ENCODE assay signal across 8 cellular contexts in genomic region chr5:132265336-132266030, GRCh38. TPM values are rescaled to one million over a fixed set of nuclear protein-coding genes. Genes with fewer than 3 reads are reported as not detected.
DNase-seq lines count a peak whose midpoint lies in the region; ATAC-seq, FAIRE-seq and TF ChIP-seq lines count a peak whose summit lies in the region.

No MANE protein-coding gene starts in this region.

- no peaks in the 10 kb centered on the region for H4K20me1 ChIP-seq in HCT116 (ENCODE audit: insufficient read depth)
- peaks cover 91% of the 10 kb centered on the region for H4K20me1 ChIP-seq in astrocyte (ENCODE audit: insufficient read depth, low read length)

- no peak overlapping the region for H3K9ac ChIP-seq in HCT116 (ENCODE audit: low read length)
- peak overlapping the region; percentile 82 for H3K9ac ChIP-seq in astrocyte (ENCODE audit: low read length)

- no TSS peak for BruUV-seq in HCT116 (replicated peaks; lab: Mats Ljungman, UMichigan)

- H3K79me2 ChIP-seq in HCT116 (ENCODE audit: insufficient read depth, low read length) = no peaks in the 10 kb centered on the region
- peaks cover 95% of the 10 kb centered on the region for H3K79me2 ChIP-seq in astrocyte (ENCODE audit: insufficient read depth, low read length)

- FAIRE-seq in astrocyte (lab: Jason Lieb, UNC) (peak; percentile 66), islet of Langerhans (lab: Jason Lieb, UNC) (peak; percentile 75)

- DNase-seq in HCT116 (ENCODE audit: low read depth, low spot score) (no peak), astrocyte (ENCODE audit: low read depth) (peak; percentile 92), smooth muscle cell of the brain vasculature (ENCODE audit: low read depth, low spot score) (peak; percentile 78), NCI-H2171 treated with DMSO at 0.1 percent for 48 hours (lab: John Stamatoyannopoulos, UW) (no peak), COR-L47 (lab: John Stamatoyannopoulos, UW) (no peak), testis (no peak)

- H3K27me3 ChIP-seq in HCT116 (ENCODE audit: insufficient read depth, low read length) = no peaks in the 10 kb centered on the region
- no peaks in the 10 kb centered on the region for H3K27me3 ChIP-seq in astrocyte (ENCODE audit: insufficient read depth, low read length)
- no peaks in the 10 kb centered on the region for H3K27me3 ChIP-seq in testis

- H3K9me2 ChIP-seq in HCT116 (ENCODE audit: insufficient read depth) = no peaks in the 10 kb centered on the region

- no peaks in the 10 kb centered on the region for H3K9me3 Mint-ChIP-seq in astrocyte (ENCODE audit: unreplicated experiment)

- H3K27ac ChIP-seq in HCT116 (ENCODE audit: low read depth, low read length) (no peak overlapping the region), astrocyte (ENCODE audit: low read depth, low read length) (peak overlapping the region; percentile 97), testis (peak overlapping the region in 1 of 2 donors; percentile 56)

- H3K36me3 ChIP-seq in HCT116 (ENCODE audit: control insufficient read depth in 1 of 2, insufficient read depth in 2 of 2, low read length in 2 of 2) (no peaks in the 10 kb centered on the region), astrocyte (ENCODE audit: insufficient read depth, low read length) (peaks cover 40% of the 10 kb centered on the region), testis (ENCODE audit: low read depth, missing control alignments) (no peaks in the 10 kb centered on the region)

- WGBS in testis, 2 donors = 54 to 62% methylated on average over 6 to 8 of the region's 8 CpGs

- 0 out of 2 replicates have a peak overlapping the region, but pooled peaks have one; percentile 1 for H3K4me2 ChIP-seq in HCT116 (ENCODE audit: low read length)
- H3K4me2 ChIP-seq in astrocyte (ENCODE audit: low read length) = peak overlapping the region; percentile 97

- TF ChIP-seq RAD21 in HCT116 (IDR thresholded peaks at IDR 0.05; ENCODE audit: low read depth) = no peak

- H3K4me3 Mint-ChIP-seq in astrocyte (ENCODE audit: unreplicated experiment) = no peak overlapping the region

- H3K4me3 ChIP-seq in HCT116 (replicated peaks in 1 of 2; ENCODE audit: low read depth in 1 of 2, low read length in 2 of 2) (no peak overlapping the region), astrocyte (ENCODE audit: insufficient read depth, low read depth, low read length) (no peak overlapping the region), testis (no peak overlapping the region)

- intact Hi-C loops in HCT116 (cut with micrococcal nuclease) (no loop called here), testis (cut with DNase I; ENCODE audit: low total_unique reads) (no loop called here)

- H2AFZ ChIP-seq in HCT116 (ENCODE audit: low read depth, low read length, poor library complexity, severe bottlenecking) (no peak overlapping the region), astrocyte (ENCODE audit: low read depth, low read length) (no peak overlapping the region)

- peaks cover 27% of the 10 kb centered on the region for H3K36me3 Mint-ChIP-seq in astrocyte (ENCODE audit: low read depth, unreplicated experiment)

- POLR2A ChIA-PET in HCT116 (lab: Charles Lee) = no interaction called here

- H3K27me3 Mint-ChIP-seq in astrocyte (ENCODE audit: low read depth, unreplicated experiment) = no peaks in the 10 kb centered on the region

- CTCF ChIA-PET in HCT116 (lab: Charles Lee) = no interaction called here

- RAD21 ChIA-PET in HCT116 (lab: Charles Lee; ENCODE audit: low non-redundant PET in 1 of 2, low total read pairs in 2 of 2, uncharacterized antibody in 2 of 2, unreplicated experiment in 2 of 2) = no interaction called here

- TF ChIP-seq POLR2A in HCT116 (IDR thresholded peaks at IDR 0.05; ENCODE audit: borderline replicate concordance, extremely low read depth, insufficient read depth, insufficient read length) (no peak), testis (IDR thresholded peaks at IDR 0.05) (no peak)

- peak overlapping the region; percentile 77 for H3K27ac Mint-ChIP-seq in astrocyte (ENCODE audit: unreplicated experiment)

- H3K4me1 ChIP-seq in HCT116 (ENCODE audit: control insufficient read depth in 1 of 2, insufficient read depth in 2 of 2, low read length in 2 of 2) (peaks cover 14 to 53% of the 10 kb centered on the region in 2 experiments), astrocyte (ENCODE audit: insufficient read depth, low read length) (peaks cover 93% of the 10 kb centered on the region), testis (peaks cover 18% of the 10 kb centered on the region)

- no peaks in the 10 kb centered on the region for H3K9me3 ChIP-seq in HCT116 (ENCODE audit: control insufficient read depth in 1 of 2, insufficient read depth in 1 of 2, low read depth in 1 of 2, low read length in 2 of 2)
- H3K9me3 ChIP-seq in astrocyte (ENCODE audit: insufficient read depth, low read depth, low read length) = no peaks in the 10 kb centered on the region
- no peaks in the 10 kb centered on the region for H3K9me3 ChIP-seq in testis

- H3K4me1 Mint-ChIP-seq in astrocyte (ENCODE audit: low read depth, unreplicated experiment) = peaks cover 45% of the 10 kb centered on the region

- ATAC-seq in HCT116 (peak; percentile 21; the same call in 1 of the 2 replicates), HG02885 (IDR thresholded peaks at IDR 0.05; ENCODE audit: poor library complexity, unreplicated experiment) (no peak)

- no peak for TF ChIP-seq CTCF in HCT116 (IDR thresholded peaks at IDR 0.05 in 2 of 3, conservative IDR thresholded peaks at IDR 0.05 in 1 of 3; ENCODE audit: borderline replicate concordance in 1 of 3, insufficient read depth in 1 of 3, low read depth in 2 of 3, low read length in 2 of 3)
- no peak for TF ChIP-seq CTCF in astrocyte (IDR thresholded peaks at IDR 0.05; ENCODE audit: insufficient read depth, low read depth, low read length)
- TF ChIP-seq CTCF in testis (IDR thresholded peaks at IDR 0.05) = no peak

TF ChIP-seq in HCT116, 20 proteins besides CTCF, POLR2A, EP300 and RAD21:
- no peak for TF ChIP-seq POLR2AphosphoS5 (IDR thresholded peaks at IDR 0.05; ENCODE audit: low read depth, low read length)
- no peak for TF ChIP-seq CEBPB (IDR thresholded peaks at IDR 0.05; ENCODE audit: low read depth)
- TF ChIP-seq SIN3A (IDR thresholded peaks at IDR 0.05; ENCODE audit: low read depth) = no peak
- TF ChIP-seq SP1 (IDR thresholded peaks at IDR 0.05; ENCODE audit: low read depth) = no peak
- TF ChIP-seq ZNF274 (IDR thresholded peaks at IDR 0.05; ENCODE audit: low read depth, low read length) = no peak
- no peak for TF ChIP-seq MAX (IDR thresholded peaks at IDR 0.05)

RNA-seq across cellular contexts. Expression of gene PDLIM4, which starts 8.0 kb away (rescaled TPM):
- total RNA-seq in HCT116 (2021; ENCODE audit: unreplicated experiment) (not detected), astrocyte (56.6 and 72.4 TPM in 2 replicates), testis (10 to 100 TPM; 11.8 to 18.5 TPM)
- polyA plus RNA-seq in HCT116 (2012) = 0.12 and 0.30 TPM in 2 replicates
- polyA plus RNA-seq in testis (ENCODE audit: insufficient read depth, low read depth, low replicate concordance) = 20.5 TPM

RNA-seq across cellular contexts. Expression of gene SLC22A4, which starts 28.7 kb away (rescaled TPM):
- total RNA-seq in HCT116 (2021; ENCODE audit: unreplicated experiment) (0.59 TPM), astrocyte (4.1 and 4.5 TPM in 2 replicates), testis (1 to 10 TPM; 1.5 to 2.3 TPM)
- polyA plus RNA-seq in HCT116 (2012) = 0.26 and 0.34 TPM in 2 replicates
- polyA plus RNA-seq in testis (ENCODE audit: insufficient read depth, low read depth, low replicate concordance) = 1.1 TPM

RNA-seq across cellular contexts. Expression of gene P4HA2, which starts 37.8 kb away (rescaled TPM):
- total RNA-seq in HCT116 (2021; ENCODE audit: unreplicated experiment) (29.0 TPM), astrocyte (214 and 302 TPM in 2 replicates), testis (10 to 100 TPM; 20.4 to 22.8 TPM)
- polyA plus RNA-seq in HCT116 (2012) = 60.4 and 81.2 TPM in 2 replicates
- polyA plus RNA-seq in testis (ENCODE audit: insufficient read depth, low read depth, low replicate concordance) = 25.4 TPM

Comparison
In these comparisons a context has a peak if more than half of its experiments do, and no peak if none do; other contexts are left out.
1. DNase-seq: peak in astrocyte (single experiment) and smooth muscle cell of the brain vasculature (single experiment); none in HCT116 (single experiment), NCI-H2171 treated with DMSO at 0.1 percent for 48 hours (single experiment), COR-L47 (single experiment) and testis (single experiment).
2. RNA of gene PDLIM4, which starts 8.0 kb away (total RNA-seq): 56.6 to 72.4 TPM in astrocyte and 11.8 to 18.5 TPM in testis; not detected in HCT116 (single experiment); every median in the first group is over 10 times any median in the second.